12 cellular contexts compared by ENCODE assay signal in genomic region chr10:121158988-121159579, GRCh38.
DNase-seq lines count a peak whose midpoint lies in the region; ATAC-seq lines count a peak whose summit lies in the region.
"Had no signal": no experiment of that assay in that cellular context is flagged by ENCODE, and none has a peak within 500 bp of the region (broad histone marks: within the 10 kb centered on the region; RNA-seq: fewer than 3 reads in every experiment).

No MANE protein-coding gene starts in this region.

- H3K27ac ChIP-seq in epithelial cell of prostate = peak overlapping the region; percentile 82
- H3K27ac ChIP-seq: BLaER1 had no signal

- DNase-seq in NCI-H69 (lab: John Stamatoyannopoulos, UW) (peak; percentile 50), epithelial cell of prostate (ENCODE audit: low read depth, low spot score) (peak; percentile 99), sciatic nerve (ENCODE audit: low spot score) (no peak), Right ventricle myocardium superior (no peak), T1000 (lab: John Stamatoyannopoulos, UW) (no peak), SIG-M5 (lab: John Stamatoyannopoulos, UW) (no peak)
- DNase-seq: activated naive CD4-positive, alpha-beta T cell treated with anti-CD3 and anti-CD28 coated beads, Interleukin-2, amount 50 U/mL, for 16 hours; NCI-H2081 treated with DMSO at 0.1 percent for 48 hours; stimulated activated CD4-positive, alpha-beta T cell treated with anti-CD3 and anti-CD28 coated beads, Interleukin-4, amount 100 ng/mL, for 24 hours had no signal

- intact Hi-C loops in sciatic nerve (cut with DNase I) (no loop called here), Right ventricle myocardium superior (cut with DNase I) (no loop called here)

- peak; percentile 27 for ATAC-seq in HG03442 (IDR thresholded peaks at IDR 0.05; ENCODE audit: unreplicated experiment)
- ATAC-seq in sciatic nerve = peak; percentile 58
- no peak for ATAC-seq in Right ventricle myocardium superior (ENCODE audit: poor library complexity)
- no peak for ATAC-seq in GM19324 (IDR thresholded peaks at IDR 0.05; ENCODE audit: low FRiP score, unreplicated experiment)

Comparison
In these comparisons a context has a peak if more than half of its experiments do, and no peak if none do; other contexts are left out.
1. ATAC-seq: peak in HG03442 (single experiment) and sciatic nerve (single experiment); none in Right ventricle myocardium superior (single experiment) and GM19324 (single experiment).
2. DNase-seq: peak in NCI-H69 (single experiment) and epithelial cell of prostate (single experiment); none in sciatic nerve (single experiment), Right ventricle myocardium superior (single experiment), T1000 (single experiment) and SIG-M5 (single experiment).